8 cellular contexts compared by ENCODE assay signal in the genomic region with DNA sequence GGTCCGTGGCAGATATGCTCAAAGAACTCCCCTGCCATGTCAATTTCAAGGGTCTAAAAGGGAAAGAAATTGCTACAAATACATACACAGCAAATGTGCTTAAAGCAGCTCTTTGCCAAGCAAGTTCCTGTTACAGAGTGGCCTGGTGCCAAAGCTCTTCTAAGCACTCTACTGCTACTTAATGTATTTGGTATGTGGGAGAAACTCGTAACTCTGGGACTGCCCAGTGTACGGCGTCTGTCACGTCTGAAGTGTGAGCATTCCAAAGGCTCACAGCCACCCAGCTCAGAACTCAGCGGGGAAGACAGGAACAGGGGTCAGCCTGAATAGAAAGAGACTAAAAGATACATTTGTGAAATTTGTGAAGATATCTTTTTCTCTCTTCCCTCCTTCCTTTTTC. TPM values are rescaled to one million over a fixed set of nuclear protein-coding genes. Genes with fewer than 3 reads are reported as not detected.
DNase-seq lines count a peak whose midpoint lies in the region; ATAC-seq and TF ChIP-seq lines count a peak whose summit lies in the region.

No MANE protein-coding gene starts in this region.

- TF ChIP-seq CTCF in uterus (IDR thresholded peaks at IDR 0.05): no peak
- TF ChIP-seq CTCF in MM.1S (IDR thresholded peaks at IDR 0.05; ENCODE audit: low read length): no peak

- H3F3A ChIP-seq in MM.1S (ENCODE audit: insufficient read depth, low read length): no peaks in the 10 kb centered on the region

- H3K36me3 ChIP-seq in mesenchymal stem cell (ENCODE audit: control insufficient read depth in 1 of 2, insufficient read depth in 2 of 2, low read depth in 1 of 2, low read length in 2 of 2) (no peaks in the 10 kb centered on the region), uterus (no peaks in the 10 kb centered on the region), MM.1S (replicated peaks; ENCODE audit: insufficient read depth, low read length) (no peaks in the 10 kb centered on the region)

- peak overlapping the region in 1 of 2 experiments; percentile 0 for H3K18ac ChIP-seq in mesenchymal stem cell (ENCODE audit: low read depth in 1 of 2, low read length in 2 of 2)

- H2BK5ac ChIP-seq in mesenchymal stem cell (ENCODE audit: low read depth, low read length, poor library complexity, severe bottlenecking): no peak overlapping the region

- H2BK15ac ChIP-seq in mesenchymal stem cell (ENCODE audit: low read depth, poor library complexity, severe bottlenecking): no peak overlapping the region

- peak overlapping the region; percentile 97 for H3K27ac ChIP-seq in mesenchymal stem cell (ENCODE audit: low read length, poor library complexity, severe bottlenecking)
- H3K27ac ChIP-seq in uterus: peak overlapping the region; percentile 76 to 84
- H3K27ac ChIP-seq in MM.1S (ENCODE audit: low read length): no peak overlapping the region

- 22% methylated on average over 1 of the region's 6 CpGs for WGBS in mesenchymal stem cell

- H3K23ac ChIP-seq in mesenchymal stem cell (ENCODE audit: low read length in 2 of 2): no peak overlapping the region

- H3K9me2 ChIP-seq in MM.1S (replicated peaks; ENCODE audit: insufficient read depth, low read length): no peaks in the 10 kb centered on the region

- H4K8ac ChIP-seq in mesenchymal stem cell (ENCODE audit: low read length): no peak overlapping the region

- no peak overlapping the region for H3K4ac ChIP-seq in mesenchymal stem cell (ENCODE audit: low read depth in 1 of 2, low read length in 2 of 2)

- intact Hi-C loops in uterus (cut with DNase I; ENCODE audit: low total_unique reads): no loop called here

- H3K27me3 ChIP-seq in mesenchymal stem cell (ENCODE audit: control insufficient read depth in 1 of 2, insufficient read depth in 1 of 2, low read length in 2 of 2): no peaks in the 10 kb centered on the region
- H3K27me3 ChIP-seq in uterus: no peaks in the 10 kb centered on the region
- H3K27me3 ChIP-seq in MM.1S (replicated peaks; ENCODE audit: insufficient read depth, low read length): no peaks in the 10 kb centered on the region

- H3K79me1 ChIP-seq in mesenchymal stem cell (replicated peaks; ENCODE audit: low read length, poor library complexity, severe bottlenecking): peaks cover 7% of the 10 kb centered on the region

- H2BK120ac ChIP-seq in mesenchymal stem cell (ENCODE audit: low read depth, low read length): no peak overlapping the region

- H2AFZ ChIP-seq in mesenchymal stem cell (ENCODE audit: low read depth, low read length) (no peak overlapping the region), MM.1S (ENCODE audit: low read length) (no peak overlapping the region)

- H3K4me3 ChIP-seq in mesenchymal stem cell (ENCODE audit: insufficient read depth in 1 of 2, low read depth in 1 of 2, low read length in 2 of 2) (peak overlapping the region in 1 of 2 experiments; percentile 74), uterus (peak overlapping the region; percentile 13 to 30), MM.1S (ENCODE audit: low read length) (no peak overlapping the region)

- no peaks in the 10 kb centered on the region for H3K79me2 ChIP-seq in MM.1S (ENCODE audit: low read length)

- H4K20me1 ChIP-seq in MM.1S (ENCODE audit: insufficient read depth, low read length): no peaks in the 10 kb centered on the region

- DNase-seq in GM03348 (ENCODE audit: low spot score) (peak; percentile 66), NCI-H460 (ENCODE audit: extremely low read depth, low read depth) (peak; percentile 81), dermis microvascular lymphatic vessel endothelial cell (ENCODE audit: low read depth in 2 of 2) (peak; percentile 55 to 96), mesenchymal stem cell (peak; percentile 98), uterus (peak; percentile 65 to 86), MM.1S (no peak)
- DNase-seq in activated naive CD4-positive, alpha-beta T cell treated with anti-CD3 and anti-CD28 coated beads, Interleukin-2, amount 50 U/mL, for 16 hours: no peak

- TF ChIP-seq POLR2A in uterus (IDR thresholded peaks at IDR 0.05): no peak

- no peak for ATAC-seq in GM19351 (IDR thresholded peaks at IDR 0.05; ENCODE audit: unreplicated experiment)

- no peak overlapping the region for H2BK12ac ChIP-seq in mesenchymal stem cell (ENCODE audit: low read length in 2 of 2)

- no peak overlapping the region for H2AK5ac ChIP-seq in mesenchymal stem cell (ENCODE audit: low read length, severe bottlenecking)

- H3K9me3 ChIP-seq in mesenchymal stem cell (ENCODE audit: control insufficient read depth, low read length) (no peaks in the 10 kb centered on the region), uterus (no peaks in the 10 kb centered on the region), MM.1S (replicated peaks; ENCODE audit: insufficient read depth, low read length) (no peaks in the 10 kb centered on the region)

- H3K9ac ChIP-seq in mesenchymal stem cell (ENCODE audit: low read length) (peak overlapping the region; percentile 97), MM.1S (ENCODE audit: low read length) (no peak overlapping the region)

- H3K4me1 ChIP-seq in mesenchymal stem cell (ENCODE audit: control insufficient read depth, insufficient read depth, low read depth, low read length) (peaks cover 7% of the 10 kb centered on the region), uterus (peaks cover 0 to 20% of the 10 kb centered on the region in 2 donors), MM.1S (ENCODE audit: low read length) (no peaks in the 10 kb centered on the region)

- no peak overlapping the region for H3K14ac ChIP-seq in mesenchymal stem cell (ENCODE audit: low read length in 2 of 2)

- H3K4me2 ChIP-seq in mesenchymal stem cell (ENCODE audit: low read length, poor library complexity, severe bottlenecking) (peak overlapping the region; percentile 12), MM.1S (ENCODE audit: low read depth, low read length) (no peak overlapping the region)

- no peak overlapping the region for H4K91ac ChIP-seq in mesenchymal stem cell (ENCODE audit: low read length)

RNA-seq across cellular contexts. Expression of a gene that starts 54.6 kb away (rescaled TPM):
- 25.8 and 29.6 TPM in 2 replicates for total RNA-seq in NCI-H460 (2014; rRNA removed; shearing (Covaris generic))
- polyA plus RNA-seq in NCI-H460 (2014; cell fraction: nucleus; rRNA removed): 4.3 and 9.3 TPM in 2 replicates
- total RNA-seq in dermis microvascular lymphatic vessel endothelial cell (23.1 and 24.6 TPM in 2 replicates), uterus (100 to 1,000 TPM in 1 of 4 donors, 10 to 100 TPM in 3; 45.9 to 113 (median 75.4) TPM)
- polyA plus RNA-seq in mesenchymal stem cell (2013, experiment 1 of 2): 23.4 TPM
- polyA plus RNA-seq in mesenchymal stem cell (2013, experiment 2 of 2): 22.6 TPM

Comparison
In these comparisons a context has a peak if more than half of its experiments do, and no peak if none do; other contexts are left out.
1. DNase-seq: peak in GM03348 (single experiment), NCI-H460 (single experiment), dermis microvascular lymphatic vessel endothelial cell (2 of 2), mesenchymal stem cell (single experiment) and uterus (2 of 2); none in MM.1S (single experiment) and activated naive CD4-positive, alpha-beta T cell treated with anti-CD3 and anti-CD28 coated beads, Interleukin-2, amount 50 U/mL, for 16 hours (single experiment).